21 cellular contexts compared by ENCODE assay signal in genomic region chr7:2488272-2488645, GRCh38. TPM values are rescaled to one million over a fixed set of nuclear protein-coding genes. Genes with fewer than 3 reads are reported as not detected.
A peak's percentile ranks its signal among the peaks of the same experiment; 100 is the strongest.
DNase-seq lines count a peak whose midpoint lies in the region; ATAC-seq, FAIRE-seq and TF ChIP-seq lines count a peak whose summit lies in the region.
"Had no signal": no experiment of that assay in that cellular context is flagged by ENCODE, and none has a peak within 500 bp of the region (broad histone marks: within the 10 kb centered on the region; RNA-seq: fewer than 3 reads in every experiment).

No MANE protein-coding gene starts in this region.

- H3K14ac ChIP-seq in neuronal stem cell (ENCODE audit: low read length) = no peak overlapping the region

- no peak overlapping the region for H3K23ac ChIP-seq in neuronal stem cell (ENCODE audit: low read depth, low read length, poor library complexity)

- no peaks in the 10 kb centered on the region for H3K79me1 ChIP-seq in neuronal stem cell (ENCODE audit: low read depth, low read length)

- no peak overlapping the region for H4K8ac ChIP-seq in neuronal stem cell (ENCODE audit: low read depth, low read length)

- peak overlapping the region; percentile 98 for H2AK5ac ChIP-seq in neuronal stem cell (ENCODE audit: low read depth, low read length)

- H3K9me3 ChIP-seq in neuronal stem cell (replicated peaks in 1 of 2; ENCODE audit: control insufficient read depth in 2 of 2, insufficient read depth in 1 of 2, low read depth in 1 of 2, low read length in 2 of 2) = no peaks in the 10 kb centered on the region
- peaks cover 0 to 2% (median 0%) of the 10 kb centered on the region in 3 donors for H3K9me3 ChIP-seq in tibial artery
- H3K9me3 ChIP-seq: SJCRH30 had no signal

- no peak overlapping the region for H3K4me2 ChIP-seq in neuronal stem cell (ENCODE audit: insufficient read depth, low read length, poor library complexity, severe bottlenecking)

- H4K91ac ChIP-seq in neuronal stem cell (ENCODE audit: low read depth, low read length, poor library complexity) = no peak overlapping the region

- no peak for TF ChIP-seq CTCF in foreskin fibroblast (IDR thresholded peaks at IDR 0.05; ENCODE audit: low read depth, low read length)
- no peak for TF ChIP-seq CTCF in tibial artery (IDR thresholded peaks at IDR 0.05)

- peak overlapping the region; percentile 98 for H2BK15ac ChIP-seq in neuronal stem cell (ENCODE audit: low read length)

- no peak overlapping the region for H2BK12ac ChIP-seq in neuronal stem cell (ENCODE audit: low read length)

- H3K4ac ChIP-seq in neuronal stem cell (ENCODE audit: low read length) = no peak overlapping the region

- peak overlapping the region; percentile 76 for H2AFZ ChIP-seq in neuronal stem cell (ENCODE audit: low read length)

- WGBS in neuronal stem cell (ENCODE audit: extremely low coverage in 2 of 2, insufficient read length in 2 of 2, insufficient replicate concordance in 1 of 2), 2 donors = no CpG with 5 or more reads among the region's 8 CpGs

- DNase-seq in LHCN-M2 (ENCODE audit: low read depth) (peak; percentile 50), foreskin fibroblast (peak; percentile 63 to 81), neuronal stem cell (ENCODE audit: low spot score) (no peak), tibial artery (peak; percentile 89 to 96), NCI-H1048 (lab: John Stamatoyannopoulos, UW) (no peak), iPS-NIHi7 (ENCODE audit: extremely low spot score) (no peak), HTR-8/SVneo (ENCODE audit: insufficient read length, low spot score) (no peak)
- DNase-seq: activated CD4-positive, alpha-beta T cell treated with anti-CD3 and anti-CD28 coated beads for 36 hours; DMS79 treated with DMSO at 0.1 percent for 48 hours; hippocampal formation; KG1; NCI-H1436 treated with DMSO at 0.1 percent for 48 hours; NCI-H345; stimulated activated CD4-positive, alpha-beta T cell treated with anti-CD3 and anti-CD28 coated beads, Interleukin-4, amount 100 ng/mL, for 1 hour had no signal

- no peak overlapping the region for H3K4me3 ChIP-seq in foreskin fibroblast (ENCODE audit: low read depth in 1 of 2, low read length in 2 of 2)
- H3K4me3 ChIP-seq in neuronal stem cell (ENCODE audit: low read length in 2 of 2) = no peak overlapping the region
- peak overlapping the region; percentile 24 to 25 for H3K4me3 ChIP-seq in tibial artery
- H3K4me3 ChIP-seq: SJCRH30 had no signal

- no peaks in the 10 kb centered on the region for H3K27me3 ChIP-seq in neuronal stem cell (ENCODE audit: control insufficient read depth in 3 of 3, insufficient read depth in 3 of 3, low read depth in 1 of 3, low read length in 3 of 3)
- peaks cover 0 to 2% of the 10 kb centered on the region in 2 donors for H3K27me3 ChIP-seq in tibial artery
- H3K27me3 ChIP-seq: SJCRH30 had no signal

- no peak overlapping the region for H2BK5ac ChIP-seq in neuronal stem cell (ENCODE audit: low read length)

- H3K27ac ChIP-seq in neuronal stem cell (replicated peaks; ENCODE audit: low read length) = no peak overlapping the region
- peak overlapping the region; percentile 70 to 84 for H3K27ac ChIP-seq in tibial artery
- H3K27ac ChIP-seq: SJCRH30 had no signal

- peak overlapping the region; percentile 31 for H3K18ac ChIP-seq in neuronal stem cell (ENCODE audit: low read length)

- H3K36me3 ChIP-seq in neuronal stem cell (replicated peaks in 1 of 2; ENCODE audit: control insufficient read depth in 2 of 2, insufficient read depth in 2 of 2, low read length in 2 of 2) (no peaks in the 10 kb centered on the region), tibial artery (no peaks in the 10 kb centered on the region)
- H3K36me3 ChIP-seq: SJCRH30 had no signal

- ATAC-seq in GM21737 (IDR thresholded peaks at IDR 0.05; ENCODE audit: unreplicated experiment) = no peak
- ATAC-seq: activated CD4-positive, alpha-beta T cell treated with anti-CD3 and anti-CD28 coated beads for 36 hours; left colon had no signal

- no peak overlapping the region for H3K9ac ChIP-seq in neuronal stem cell (ENCODE audit: low read depth, low read length, poor library complexity)

- FAIRE-seq in HTR-8/SVneo (lab: Jason Lieb, UNC) = no peak
- FAIRE-seq: colon, endothelial cell of umbilical vein had no signal

- peak overlapping the region; percentile 4 for H2BK120ac ChIP-seq in neuronal stem cell (ENCODE audit: low read depth, low read length)

- intact Hi-C loops in tibial artery (cut with DNase I; ENCODE audit: low total_unique reads) = loop anchor here (5.0 kb wide), 1 partner anchor 69 kb away; the partner anchor contains the start of genes BRAT1 and IQCE

- H3K4me1 ChIP-seq in neuronal stem cell (ENCODE audit: control insufficient read depth in 2 of 2, insufficient read depth in 1 of 2, low read depth in 1 of 2, low read length in 2 of 2) (peaks cover 12 to 13% of the 10 kb centered on the region in 2 donors), tibial artery (peaks cover 6 to 38% (median 30%) of the 10 kb centered on the region in 4 donors)

RNA-seq across cellular contexts. Expression of gene GRIFIN, which starts 12.1 kb away (rescaled TPM):
- total RNA-seq in LHCN-M2 (2014; rRNA removed) = not detected in 2 replicates
- polyA plus RNA-seq in LHCN-M2 (2012) = not detected
- not detected for polyA plus RNA-seq in neuronal stem cell (2013, experiment 1 of 2)
- polyA plus RNA-seq in neuronal stem cell (2013, experiment 2 of 2) = not detected
- total RNA-seq: activated CD4-positive, alpha-beta T cell treated with anti-CD3 and anti-CD28 coated beads for 36 hours; endothelial cell of umbilical vein; left colon; renal cortical epithelial cell; SJCRH30 had no signal
- polyA plus RNA-seq: CD14-positive monocyte, endothelial cell of umbilical vein had no signal

RNA-seq across cellular contexts. Expression of gene LFNG, which starts 31.3 kb away (rescaled TPM):
- total RNA-seq in LHCN-M2 (2014; rRNA removed) = 15.2 and 15.7 TPM in 2 replicates
- 15.5 TPM for polyA plus RNA-seq in LHCN-M2 (2012)
- polyA plus RNA-seq in neuronal stem cell (2013, experiment 1 of 2) = 84.0 TPM
- polyA plus RNA-seq in neuronal stem cell (2013, experiment 2 of 2) = 82.3 TPM

Comparison
In these comparisons a context has a peak if more than half of its experiments do, and no peak if none do; other contexts are left out.
1. DNase-seq: peak in LHCN-M2 (single experiment), foreskin fibroblast (2 of 2) and tibial artery (2 of 2); none in neuronal stem cell (single experiment), NCI-H1048 (single experiment), iPS-NIHi7 (single experiment) and HTR-8/SVneo (single experiment).
2. H3K4me3 ChIP-seq: peak in tibial artery (2 of 2); none in foreskin fibroblast (0 of 2) and neuronal stem cell (0 of 2).